Comparison of ENCODE assay signal across 8 cellular contexts in genomic region chr19:18021121-18021755, GRCh38. TPM values are rescaled to one million over a fixed set of nuclear protein-coding genes. Genes with fewer than 3 reads are reported as not detected.
DNase-seq lines count a peak whose midpoint lies in the region; ATAC-seq and TF ChIP-seq lines count a peak whose summit lies in the region.

No MANE protein-coding gene starts in this region.

- no peak overlapping the region for H3K27ac ChIP-seq in smooth muscle cell (ENCODE audit: low read depth)
- no peak overlapping the region for H3K27ac ChIP-seq in WERI-Rb-1

- no peak overlapping the region for H3K4me2 ChIP-seq in smooth muscle cell

- H3K27ac Mint-ChIP-seq in activated naive CD8-positive, alpha-beta T cell = peak overlapping the region; percentile 94

- no peaks in the 10 kb centered on the region for H3F3A ChIP-seq in smooth muscle cell (ENCODE audit: low read depth)

- peak overlapping the region; percentile 40 for H3K4me3 Mint-ChIP-seq in activated naive CD8-positive, alpha-beta T cell

- ATAC-seq in left ventricle myocardium superior = peak; percentile 38
- ATAC-seq in HG02938 (IDR thresholded peaks at IDR 0.05; ENCODE audit: unreplicated experiment) = no peak
- ATAC-seq in HG03159 (IDR thresholded peaks at IDR 0.05; ENCODE audit: unreplicated experiment) = no peak

- H3K4me1 Mint-ChIP-seq in activated naive CD8-positive, alpha-beta T cell (ENCODE audit: low read depth) = peaks cover 67% of the 10 kb centered on the region

- H3K4me3 ChIP-seq in smooth muscle cell (no peak overlapping the region), WERI-Rb-1 (ENCODE audit: low read depth, low read length) (no peak overlapping the region)

- 67% methylated on average over 20 of the region's 21 CpGs for WGBS in smooth muscle cell (ENCODE audit: low lambda C conversion rate)

- H3K4me1 ChIP-seq in smooth muscle cell (ENCODE audit: low read depth) = no peaks in the 10 kb centered on the region

- no peaks in the 10 kb centered on the region for H3K27me3 Mint-ChIP-seq in activated naive CD8-positive, alpha-beta T cell

- H4K20me1 ChIP-seq in smooth muscle cell (ENCODE audit: low read depth) = no peaks in the 10 kb centered on the region

- TF ChIP-seq CTCF in smooth muscle cell (IDR thresholded peaks at IDR 0.05; ENCODE audit: borderline replicate concordance, insufficient read depth, poor library complexity, severe bottlenecking) = no peak
- TF ChIP-seq CTCF in WERI-Rb-1 (IDR thresholded peaks at IDR 0.05; ENCODE audit: low read depth, low read length) = no peak

- intact Hi-C loops in left ventricle myocardium superior (cut with micrococcal nuclease) = no loop called here

- no peaks in the 10 kb centered on the region for H3K9me3 ChIP-seq in smooth muscle cell (replicated peaks; ENCODE audit: low read depth)
- no peaks in the 10 kb centered on the region for H3K9me3 ChIP-seq in WERI-Rb-1 (ENCODE audit: severe bottlenecking)

- no peaks in the 10 kb centered on the region for H3K36me3 ChIP-seq in smooth muscle cell (ENCODE audit: low read depth)
- no peaks in the 10 kb centered on the region for H3K36me3 ChIP-seq in WERI-Rb-1

- H2AFZ ChIP-seq in smooth muscle cell (ENCODE audit: low read depth) = no peak overlapping the region

- no peaks in the 10 kb centered on the region for H3K27me3 ChIP-seq in smooth muscle cell (ENCODE audit: low read depth)
- H3K27me3 ChIP-seq in WERI-Rb-1 (ENCODE audit: insufficient read depth, low read depth, severe bottlenecking) = no peaks in the 10 kb centered on the region

- no peaks in the 10 kb centered on the region for H3K79me2 ChIP-seq in smooth muscle cell (ENCODE audit: low read depth)

- H3K9me3 Mint-ChIP-seq in activated naive CD8-positive, alpha-beta T cell (ENCODE audit: low read depth) = no peaks in the 10 kb centered on the region

- H3K9ac ChIP-seq in smooth muscle cell (ENCODE audit: low read depth) = no peak overlapping the region

- no peaks in the 10 kb centered on the region for H3K36me3 Mint-ChIP-seq in activated naive CD8-positive, alpha-beta T cell

- DNase-seq in EH (ENCODE audit: low read depth) (peak; percentile 92), RPMI7951 (ENCODE audit: low read depth) (peak; percentile 91), left ventricle myocardium superior (peak; percentile 92), smooth muscle cell (lab: John Stamatoyannopoulos, UW; ENCODE audit: unreplicated experiment) (peak; percentile 56), WERI-Rb-1 (no peak)

RNA-seq across cellular contexts. Expression of gene ARRDC2, which starts 13.3 kb away (rescaled TPM):
- total RNA-seq in RPMI7951 (2014; rRNA removed; shearing (Covaris generic)) = 8.8 and 11.3 TPM in 2 replicates
- 17.9 TPM for total RNA-seq in left ventricle myocardium superior
- 3.5 and 4.4 TPM in 2 replicates for total RNA-seq in smooth muscle cell
- polyA plus RNA-seq in smooth muscle cell = 4.3 and 6.5 TPM in 2 replicates

RNA-seq across cellular contexts. Expression of gene KCNN1, which starts 54.3 kb away (rescaled TPM):
- 0.20 TPM in 1 of 2 replicates, not detected in the other for total RNA-seq in RPMI7951 (2014; rRNA removed; shearing (Covaris generic))
- total RNA-seq in left ventricle myocardium superior (not detected), smooth muscle cell (0.22 and 5.3 TPM in 2 replicates)
- 4.2 and 4.6 TPM in 2 replicates for polyA plus RNA-seq in smooth muscle cell
